15 cellular contexts compared by ENCODE assay signal in the genomic region with DNA sequence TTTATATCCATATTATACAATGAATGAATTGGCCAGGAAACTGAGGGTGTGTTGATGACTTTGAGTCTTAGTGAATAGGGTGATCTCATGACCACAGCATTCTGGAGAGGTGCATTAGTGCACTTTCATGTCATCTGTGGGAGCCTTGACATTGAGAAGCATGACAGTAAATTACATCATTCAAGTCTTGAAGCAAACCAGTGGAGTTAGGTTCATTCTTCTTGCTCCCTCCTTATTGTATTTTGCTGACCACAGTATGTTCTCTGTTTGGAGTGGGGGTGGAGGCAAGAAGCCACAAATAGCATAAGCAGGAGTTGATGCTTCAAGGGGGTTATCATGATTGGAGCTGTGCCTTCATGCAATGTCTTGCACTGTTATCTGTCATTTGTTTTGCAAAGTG.
A peak's percentile ranks its signal among the peaks of the same experiment; 100 is the strongest.
DNase-seq lines count a peak whose midpoint lies in the region; ATAC-seq and TF ChIP-seq lines count a peak whose summit lies in the region.
"Had no signal": no experiment of that assay in that cellular context is flagged by ENCODE, and none has a peak within 500 bp of the region (broad histone marks: within the 10 kb centered on the region; RNA-seq: fewer than 3 reads in every experiment).

No MANE protein-coding gene starts in this region.

- no peak overlapping the region for H3K4me3 ChIP-seq in AG04450 (ENCODE audit: low read depth, low read length)
- H3K4me3 ChIP-seq in ovary = no peak overlapping the region

- H3K9me3 ChIP-seq in AG04450 (ENCODE audit: control insufficient read depth, insufficient read depth, low read length) = peaks cover 8% of the 10 kb centered on the region; the same call in 1 of the 2 replicates
- no peaks in the 10 kb centered on the region for H3K9me3 ChIP-seq in ovary

- no peak for TF ChIP-seq POLR2A in ovary (IDR thresholded peaks at IDR 0.05)

- H3K27me3 ChIP-seq in AG04450 (ENCODE audit: control insufficient read depth, insufficient read depth, low read length) = no peaks in the 10 kb centered on the region
- H3K27me3 ChIP-seq in foreskin keratinocyte = no peaks in the 10 kb centered on the region
- H3K27me3 ChIP-seq in ovary = no peaks in the 10 kb centered on the region

- H3K27ac ChIP-seq in AG04450 (ENCODE audit: low read depth, low read length) = peak overlapping the region; percentile 86
- H3K27ac ChIP-seq in foreskin keratinocyte = peak overlapping the region; percentile 90
- H3K27ac ChIP-seq in ovary = no peak overlapping the region

- H3K4me1 ChIP-seq in foreskin keratinocyte (peaks cover 41% of the 10 kb centered on the region), ovary (ENCODE audit: insufficient read depth) (peaks cover 2% of the 10 kb centered on the region)

- DNase-seq in AG04450 (ENCODE audit: low read depth, low spot score) (peak; percentile 86), HK-2 (ENCODE audit: unreplicated experiment) (peak; percentile 2), T1000 (lab: John Stamatoyannopoulos, UW) (peak; percentile 9), foreskin keratinocyte (peak; percentile 99), SKM-1 treated with dmso at 0.1 percent for 144 hours (lab: John Stamatoyannopoulos, UW; ENCODE audit: unreplicated experiment) (no peak), NCI-H1930 (lab: John Stamatoyannopoulos, UW) (no peak), ovary (no peak), NCI-H1694 (lab: John Stamatoyannopoulos, UW) (no peak)
- DNase-seq: activated CD4-positive, CD25-positive, alpha-beta regulatory T cell treated with anti-CD3 and anti-CD28 coated beads, Interleukin-2, amount 50 U/mL, for 72 hours; CD4-positive, alpha-beta T cell; Kasumi-1; NCI-H446; Right ventricle myocardium superior; small intestine had no signal

- POLR2A ChIA-PET in AG04450 (lab: Yijun Ruan, JAX) = interaction anchor here (1.1 to 2.3 kb wide), 3 partner anchors 35 to 106 kb away, joined by 3 to 11 read pairs (median 7); no protein-coding TSS in a partner anchor

- CTCF ChIA-PET in AG04450 (lab: Charles Lee) = no interaction called here

- intact Hi-C loops in ovary (cut with DNase I) = no loop called here

- TF ChIP-seq CTCF in AG04450 (IDR thresholded peaks at IDR 0.05; ENCODE audit: low read depth, low read length) = no peak
- no peak for TF ChIP-seq CTCF in foreskin keratinocyte (conservative IDR thresholded peaks at IDR 0.05)
- no peak for TF ChIP-seq CTCF in ovary (IDR thresholded peaks at IDR 0.05)

- no peak for TF ChIP-seq EP300 in ovary (IDR thresholded peaks at IDR 0.05)

- peak; percentile 93 for ATAC-seq in foreskin keratinocyte
- ATAC-seq: natural killer cell treated with Interleukin-12 subunit alpha and Interleukin-12 subunit beta and Interleukin-15 and Interleukin-18, amount 100 ng/mL, for 72 hours had no signal

- H3K36me3 ChIP-seq in ovary = no peaks in the 10 kb centered on the region

Comparison
In these comparisons a context has a peak if more than half of its experiments do, and no peak if none do; other contexts are left out.
1. DNase-seq: peak in AG04450 (single experiment), HK-2 (single experiment), T1000 (single experiment) and foreskin keratinocyte (2 of 2); none in SKM-1 treated with dmso at 0.1 percent for 144 hours (single experiment), NCI-H1930 (0 of 2), ovary (0 of 5) and NCI-H1694 (single experiment).
2. H3K27ac ChIP-seq: peak in AG04450 (single experiment) and foreskin keratinocyte (single experiment); none in ovary (0 of 2).